Comparison of ENCODE assay signal across 22 cellular contexts in genomic region chrX:45669715-45670360, GRCh38.
DNase-seq lines count a peak whose midpoint lies in the region; ATAC-seq and TF ChIP-seq lines count a peak whose summit lies in the region.
"Had no signal": no experiment of that assay in that cellular context is flagged by ENCODE, and none has a peak within 500 bp of the region (broad histone marks: within the 10 kb centered on the region; RNA-seq: fewer than 3 reads in every experiment).

No MANE protein-coding gene starts in this region.

- CTCF ChIA-PET in naive thymus-derived CD4-positive, alpha-beta T cell (lab: Charles Lee): no interaction called here

- H3K79me2 ChIP-seq in smooth muscle cell (ENCODE audit: low read depth): no peaks in the 10 kb centered on the region

- H3K27ac Mint-ChIP-seq in naive thymus-derived CD4-positive, alpha-beta T cell: no peak overlapping the region
- H3K27ac Mint-ChIP-seq in naive thymus-derived CD8-positive, alpha-beta T cell: no peak overlapping the region
- H3K27ac Mint-ChIP-seq: activated CD8-positive, alpha-beta T cell treated with anti-CD3 and anti-CD28 coated beads, Interleukin-2, amount 10 ng/mL, durations not matched to agents 7 days and 5 days; IgD-negative memory B cell; stimulated activated naive B cell treated with anti-CD40 and anti-IgM and Interleukin-4, amounts not matched to agents 10 μg/mL and 1 μg/mL and 100 μg/mL, for 72 hours had no signal

- H3K36me3 ChIP-seq in adipocyte (ENCODE audit: control insufficient read depth, insufficient read depth, low read length, severe bottlenecking) (no peaks in the 10 kb centered on the region), smooth muscle cell (ENCODE audit: low read depth) (no peaks in the 10 kb centered on the region)
- no peaks in the 10 kb centered on the region for H3K36me3 ChIP-seq in naive thymus-derived CD4-positive, alpha-beta T cell (ENCODE audit: control insufficient read depth in 2 of 3, insufficient read depth in 3 of 3, low read length in 3 of 3)
- H3K36me3 ChIP-seq: BE2C, right atrium auricular region had no signal

- H3K9ac ChIP-seq in adipocyte (ENCODE audit: low read length) (no peak overlapping the region), smooth muscle cell (ENCODE audit: low read depth) (no peak overlapping the region)

- no peak overlapping the region for H2AFZ ChIP-seq in smooth muscle cell (ENCODE audit: low read depth)

- H3K27me3 Mint-ChIP-seq in naive thymus-derived CD4-positive, alpha-beta T cell: no peaks in the 10 kb centered on the region
- H3K27me3 Mint-ChIP-seq in naive thymus-derived CD8-positive, alpha-beta T cell: no peaks in the 10 kb centered on the region
- H3K27me3 Mint-ChIP-seq: IgD-negative memory B cell had no signal

- DNase-seq in HCEC 1CT: peak; percentile 41
- peak; percentile 8 for DNase-seq in adipocyte (ENCODE audit: low read depth)
- peak; percentile 11 for DNase-seq in fibroblast of pulmonary artery (ENCODE audit: low read depth)
- no peak for DNase-seq in smooth muscle cell (lab: John Stamatoyannopoulos, UW; ENCODE audit: unreplicated experiment)
- no peak for DNase-seq in NCI-H526 treated with DMSO at 0.1 percent for 48 hours (lab: John Stamatoyannopoulos, UW)
- DNase-seq in naive thymus-derived CD4-positive, alpha-beta T cell: no peak
- no peak for DNase-seq in naive thymus-derived CD8-positive, alpha-beta T cell
- DNase-seq: activated CD8-positive, alpha-beta T cell treated with anti-CD3 and anti-CD28 coated beads, Interleukin-2, amount 10 ng/mL, durations not matched to agents 7 days and 5 days; activated naive CD4-positive, alpha-beta T cell treated with anti-CD3 and anti-CD28 coated beads, Interleukin-2, amount 50 U/mL, for 16 hours; activated T-cell treated with anti-CD3 and anti-CD28 coated beads, Interleukin-2, amount 50 U/mL, for 4 hours; BE2C; Caco-2; H7; head of caudate nucleus; left ventricle myocardium superior; NCI-H187 treated with DMSO at 0.1 percent for 48 hours; NCI-H2227 treated with DMSO at 0.1 percent for 48 hours; occipital lobe; stimulated activated naive B cell treated with anti-CD40 and anti-IgM and Interleukin-4, amounts not matched to agents 10 μg/mL and 1 μg/mL and 100 μg/mL, for 72 hours had no signal

- ATAC-seq in naive thymus-derived CD4-positive, alpha-beta T cell: no peak
- ATAC-seq in naive thymus-derived CD8-positive, alpha-beta T cell: no peak
- ATAC-seq: activated CD8-positive, alpha-beta T cell treated with anti-CD3 and anti-CD28 coated beads, Interleukin-2, amount 10 ng/mL, durations not matched to agents 7 days and 5 days; activated T-cell treated with anti-CD3 and anti-CD28 coated beads, Interleukin-2, amount 50 U/mL, for 4 hours; left ventricle myocardium superior; stimulated activated naive B cell treated with anti-CD40 and anti-IgM and Interleukin-4, amounts not matched to agents 10 μg/mL and 1 μg/mL and 100 μg/mL, for 72 hours had no signal

- H3K4me1 Mint-ChIP-seq in naive thymus-derived CD4-positive, alpha-beta T cell: no peaks in the 10 kb centered on the region
- H3K4me1 Mint-ChIP-seq in naive thymus-derived CD8-positive, alpha-beta T cell: no peaks in the 10 kb centered on the region
- H3K4me1 Mint-ChIP-seq: IgD-negative memory B cell; stimulated activated naive B cell treated with anti-CD40 and anti-IgM and Interleukin-4, amounts not matched to agents 10 μg/mL and 1 μg/mL and 100 μg/mL, for 72 hours had no signal

- POLR2A ChIA-PET in naive thymus-derived CD4-positive, alpha-beta T cell (lab: Charles Lee): no interaction called here
- POLR2A ChIA-PET in naive thymus-derived CD8-positive, alpha-beta T cell (lab: Charles Lee): no interaction called here

- H3K36me3 Mint-ChIP-seq in naive thymus-derived CD4-positive, alpha-beta T cell: no peaks in the 10 kb centered on the region
- peaks cover 0 to 5% (median 0%) of the 10 kb centered on the region in 3 donors for H3K36me3 Mint-ChIP-seq in naive thymus-derived CD8-positive, alpha-beta T cell
- H3K36me3 Mint-ChIP-seq: IgD-negative memory B cell; stimulated activated naive B cell treated with anti-CD40 and anti-IgM and Interleukin-4, amounts not matched to agents 10 μg/mL and 1 μg/mL and 100 μg/mL, for 72 hours had no signal

- H4K20me1 ChIP-seq in smooth muscle cell (ENCODE audit: low read depth): no peaks in the 10 kb centered on the region

- TF ChIP-seq CTCF in fibroblast of pulmonary artery (IDR thresholded peaks at IDR 0.05; ENCODE audit: low read length, missing control alignments) (no peak), smooth muscle cell (IDR thresholded peaks at IDR 0.05; ENCODE audit: borderline replicate concordance, insufficient read depth, poor library complexity, severe bottlenecking) (no peak)

- WGBS in smooth muscle cell (ENCODE audit: low lambda C conversion rate): 69% methylated on average over 5 of the region's 5 CpGs

- no peaks in the 10 kb centered on the region for H3F3A ChIP-seq in smooth muscle cell (ENCODE audit: low read depth)

- H3K4me3 ChIP-seq in adipocyte (ENCODE audit: low read length): no peak overlapping the region
- H3K4me3 ChIP-seq in fibroblast of pulmonary artery (replicated peaks; ENCODE audit: low read depth, low read length): no peak overlapping the region
- H3K4me3 ChIP-seq in smooth muscle cell: no peak overlapping the region
- H3K4me3 ChIP-seq in naive thymus-derived CD4-positive, alpha-beta T cell (ENCODE audit: low read length): no peak overlapping the region
- H3K4me3 ChIP-seq: right atrium auricular region had no signal

- H3K9me3 ChIP-seq in adipocyte (ENCODE audit: control insufficient read depth, low read length) (no peaks in the 10 kb centered on the region), smooth muscle cell (replicated peaks; ENCODE audit: low read depth) (peaks cover 3% of the 10 kb centered on the region)
- no peaks in the 10 kb centered on the region for H3K9me3 ChIP-seq in naive thymus-derived CD4-positive, alpha-beta T cell (ENCODE audit: control insufficient read depth in 2 of 3, low read length in 3 of 3)
- H3K9me3 ChIP-seq: BE2C, Caco-2, right atrium auricular region had no signal

- H3K4me2 ChIP-seq in smooth muscle cell: no peak overlapping the region

- H3K27me3 ChIP-seq in adipocyte (replicated peaks; ENCODE audit: control insufficient read depth, insufficient read depth, low read length) (no peaks in the 10 kb centered on the region), smooth muscle cell (ENCODE audit: low read depth) (no peaks in the 10 kb centered on the region)
- no peaks in the 10 kb centered on the region for H3K27me3 ChIP-seq in naive thymus-derived CD4-positive, alpha-beta T cell (ENCODE audit: control insufficient read depth in 2 of 2, insufficient read depth in 2 of 2, low read length in 2 of 2)
- H3K27me3 ChIP-seq: BE2C, right atrium auricular region had no signal

- no peak overlapping the region for H3K4me3 Mint-ChIP-seq in naive thymus-derived CD4-positive, alpha-beta T cell
- no peak overlapping the region for H3K4me3 Mint-ChIP-seq in naive thymus-derived CD8-positive, alpha-beta T cell
- H3K4me3 Mint-ChIP-seq: activated CD8-positive, alpha-beta T cell treated with anti-CD3 and anti-CD28 coated beads, Interleukin-2, amount 10 ng/mL, durations not matched to agents 7 days and 5 days; activated T-cell treated with anti-CD3 and anti-CD28 coated beads, Interleukin-2, amount 50 U/mL, for 4 hours; IgD-negative memory B cell; stimulated activated naive B cell treated with anti-CD40 and anti-IgM and Interleukin-4, amounts not matched to agents 10 μg/mL and 1 μg/mL and 100 μg/mL, for 72 hours had no signal

- peaks cover 0 to 2% (median 0%) of the 10 kb centered on the region in 11 donors for H3K9me3 Mint-ChIP-seq in naive thymus-derived CD4-positive, alpha-beta T cell
- H3K9me3 Mint-ChIP-seq in naive thymus-derived CD8-positive, alpha-beta T cell: peaks cover 0 to 1% (median 0%) of the 10 kb centered on the region in 9 donors
- H3K9me3 Mint-ChIP-seq: IgD-negative memory B cell had no signal

- intact Hi-C loops in naive thymus-derived CD4-positive, alpha-beta T cell (cut with micrococcal nuclease): no loop called here

- peak overlapping the region; percentile 40 for H3K27ac ChIP-seq in smooth muscle cell (ENCODE audit: low read depth)
- no peak overlapping the region for H3K27ac ChIP-seq in naive thymus-derived CD4-positive, alpha-beta T cell (ENCODE audit: low read depth, low read length)
- H3K27ac ChIP-seq: epithelial cell of prostate, right atrium auricular region had no signal

- H3K4me1 ChIP-seq in adipocyte (ENCODE audit: control insufficient read depth, insufficient read depth, low read length): peaks cover 25% of the 10 kb centered on the region
- H3K4me1 ChIP-seq in smooth muscle cell (ENCODE audit: low read depth): no peaks in the 10 kb centered on the region
- H3K4me1 ChIP-seq in naive thymus-derived CD4-positive, alpha-beta T cell (ENCODE audit: control insufficient read depth in 2 of 2, insufficient read depth in 2 of 2, low read length in 2 of 2): no peaks in the 10 kb centered on the region
- H3K4me1 ChIP-seq: BE2C, Caco-2, right atrium auricular region had no signal

Comparison
In these comparisons a context has a peak if more than half of its experiments do, and no peak if none do; other contexts are left out.
1. DNase-seq: peak in HCEC 1CT (single experiment), adipocyte (single experiment) and fibroblast of pulmonary artery (single experiment); none in smooth muscle cell (single experiment), NCI-H526 treated with DMSO at 0.1 percent for 48 hours (single experiment), naive thymus-derived CD4-positive, alpha-beta T cell (0 of 9) and naive thymus-derived CD8-positive, alpha-beta T cell (0 of 10).